In the genomic region with DNA sequence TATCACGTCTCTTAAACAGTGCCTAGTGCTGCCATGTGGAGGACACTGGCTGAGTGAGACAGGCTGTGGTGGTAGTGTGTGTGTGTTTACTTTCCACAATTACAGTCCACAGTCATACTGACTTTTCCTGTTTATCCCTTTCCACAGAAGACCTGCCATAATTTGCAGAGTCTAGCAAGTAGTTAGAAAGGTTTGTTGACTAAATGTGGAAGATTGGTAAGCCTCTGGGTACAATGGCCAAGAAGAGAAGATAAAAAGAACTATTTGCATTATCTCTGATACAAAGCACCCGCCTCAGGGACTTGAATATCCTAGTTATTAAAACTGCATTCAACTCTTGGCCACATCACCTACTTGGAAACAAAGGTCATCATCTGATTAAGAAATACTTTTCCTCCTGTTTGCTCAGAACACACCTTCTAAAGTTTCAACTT, we compare ENCODE assay signal across 25 cellular contexts.
A peak's percentile ranks its signal among the peaks of the same experiment; 100 is the strongest.
DNase-seq lines count a peak whose midpoint lies in the region; ATAC-seq, FAIRE-seq and TF ChIP-seq lines count a peak whose summit lies in the region.
"Had no signal": no experiment of that assay in that cellular context is flagged by ENCODE, and none has a peak within 500 bp of the region (broad histone marks: within the 10 kb centered on the region; RNA-seq: fewer than 3 reads in every experiment).

No MANE protein-coding gene starts in this region.

- no peak overlapping the region for H3K4me3 Mint-ChIP-seq in T-helper 17 cell
- H3K4me3 Mint-ChIP-seq in activated T-cell treated with anti-CD3 and anti-CD28 coated beads, Interleukin-2, amount 50 U/mL, for 4 hours, result no peak overlapping the region
- H3K4me3 Mint-ChIP-seq: activated CD4-positive, alpha-beta memory T cell treated with anti-CD3 and anti-CD28 coated beads, Interleukin-2, amount 10 ng/mL, durations not matched to agents 7 days and 5 days; activated naive CD4-positive, alpha-beta T cell treated with anti-CD3 and anti-CD28 coated beads for 36 hours; CD4-positive, alpha-beta memory T cell; central memory CD8-positive, alpha-beta T cell; natural killer cell treated with Interleukin-12 subunit alpha and Interleukin-12 subunit beta and Interleukin-15 and Interleukin-18, amount 100 ng/mL, for 72 hours; stimulated activated naive CD8-positive, alpha-beta T cell treated with anti-CD3 and anti-CD28 coated beads, Interleukin-15, Interleukin-2, amounts not matched to agents 100 ng/mL and 50 ng/mL, for 24 hours had no signal

- H3K36me3 ChIP-seq in bronchial epithelial cell (ENCODE audit: control insufficient read depth, insufficient read depth, low read length) (no peaks in the 10 kb centered on the region), mucosa of rectum (ENCODE audit: control insufficient read depth in 2 of 2, insufficient read depth in 2 of 2, low read length in 2 of 2) (no peaks in the 10 kb centered on the region)
- H3K36me3 ChIP-seq: prostate gland, upper lobe of right lung had no signal

- FAIRE-seq in bronchial epithelial cell (lab: Jason Lieb, UNC), result peak; percentile 40
- FAIRE-seq: GM12891, GM19239, H1 had no signal

- peaks cover 3% of the 10 kb centered on the region for H3K4me1 Mint-ChIP-seq in T-helper 17 cell
- peaks cover 3% of the 10 kb centered on the region for H3K4me1 Mint-ChIP-seq in activated T-cell treated with anti-CD3 and anti-CD28 coated beads, Interleukin-2, amount 50 U/mL, for 4 hours (ENCODE audit: low read depth)
- H3K4me1 Mint-ChIP-seq: central memory CD8-positive, alpha-beta T cell had no signal

- H3K9ac ChIP-seq in mucosa of rectum (ENCODE audit: low read depth in 1 of 2, low read length in 2 of 2), result no peak overlapping the region
- H3K9ac ChIP-seq: SK-N-SH had no signal

- peaks cover 2% of the 10 kb centered on the region for H3K9me3 Mint-ChIP-seq in activated T-cell treated with anti-CD3 and anti-CD28 coated beads, Interleukin-2, amount 50 U/mL, for 4 hours
- H3K9me3 Mint-ChIP-seq: activated CD4-positive, alpha-beta memory T cell treated with anti-CD3 and anti-CD28 coated beads, Interleukin-2, amount 10 ng/mL, durations not matched to agents 7 days and 5 days; central memory CD8-positive, alpha-beta T cell; natural killer cell treated with Interleukin-12 subunit alpha and Interleukin-12 subunit beta and Interleukin-15 and Interleukin-18, amount 100 ng/mL, for 72 hours had no signal

- TF ChIP-seq POLR2A in GM18505 (IDR thresholded peaks at IDR 0.05; ENCODE audit: borderline replicate concordance, extremely low read depth, insufficient read depth, insufficient read length), result no peak

- no peaks in the 10 kb centered on the region for H3K27me3 Mint-ChIP-seq in T-helper 17 cell
- H3K27me3 Mint-ChIP-seq in activated T-cell treated with anti-CD3 and anti-CD28 coated beads, Interleukin-2, amount 50 U/mL, for 4 hours (ENCODE audit: low read depth), result no peaks in the 10 kb centered on the region
- H3K27me3 Mint-ChIP-seq: activated CD4-positive, alpha-beta memory T cell treated with anti-CD3 and anti-CD28 coated beads, Interleukin-2, amount 10 ng/mL, durations not matched to agents 7 days and 5 days; stimulated activated naive CD8-positive, alpha-beta T cell treated with anti-CD3 and anti-CD28 coated beads, Interleukin-15, Interleukin-2, amounts not matched to agents 100 ng/mL and 50 ng/mL, for 24 hours had no signal

- no peak overlapping the region for H3K27ac Mint-ChIP-seq in T-helper 17 cell
- H3K27ac Mint-ChIP-seq: activated CD4-positive, alpha-beta memory T cell treated with anti-CD3 and anti-CD28 coated beads, Interleukin-2, amount 10 ng/mL, durations not matched to agents 7 days and 5 days; activated naive CD4-positive, alpha-beta T cell treated with anti-CD3 and anti-CD28 coated beads for 36 hours; CD4-positive, alpha-beta memory T cell; natural killer cell treated with Interleukin-12 subunit alpha and Interleukin-12 subunit beta and Interleukin-15 and Interleukin-18, amount 100 ng/mL, for 72 hours; stimulated activated naive CD8-positive, alpha-beta T cell treated with anti-CD3 and anti-CD28 coated beads, Interleukin-15, Interleukin-2, amounts not matched to agents 100 ng/mL and 50 ng/mL, for 24 hours had no signal

- no peak overlapping the region for H3K4me3 ChIP-seq in bronchial epithelial cell (ENCODE audit: low read depth, low read length)
- peak overlapping the region in 1 of 2 donors; percentile 6 for H3K4me3 ChIP-seq in mucosa of rectum (ENCODE audit: low read length in 2 of 2)
- H3K4me3 ChIP-seq: prostate gland, smooth muscle cell, upper lobe of right lung had no signal

- peaks cover 0 to 9% of the 10 kb centered on the region in 2 donors for H3K4me1 ChIP-seq in mucosa of rectum (ENCODE audit: control insufficient read depth in 2 of 2, insufficient read depth in 2 of 2, low read length in 2 of 2)
- H3K4me1 ChIP-seq: prostate gland, upper lobe of right lung had no signal

- no peak for TF ChIP-seq CTCF in bronchial epithelial cell (IDR thresholded peaks at IDR 0.05; ENCODE audit: insufficient read depth, low read length, severe bottlenecking)

- DNase-seq in DMS153 (lab: John Stamatoyannopoulos, UW), result peak; percentile 77
- peak; percentile 22 to 45 for DNase-seq in NCI-H1930 (lab: John Stamatoyannopoulos, UW)
- DNase-seq in bronchial epithelial cell (ENCODE audit: low read depth), result peak; percentile 62
- DNase-seq in T-helper 17 cell, result no peak
- no peak for DNase-seq in activated T-cell treated with anti-CD3 and anti-CD28 coated beads, Interleukin-2, amount 50 U/mL, for 4 hours
- DNase-seq: activated CD4-positive, alpha-beta memory T cell treated with anti-CD3 and anti-CD28 coated beads, Interleukin-2, amount 10 ng/mL, durations not matched to agents 7 days and 5 days; activated CD4-positive, CD25-positive, alpha-beta regulatory T cell; activated naive CD4-positive, alpha-beta T cell treated with anti-CD3 and anti-CD28 coated beads for 36 hours; CD4-positive, alpha-beta memory T cell; DMS79 treated with DMSO at 0.1 percent for 48 hours; NCI-H2171 treated with DMSO at 0.1 percent for 48 hours; SK-N-SH; stimulated activated CD4-positive, alpha-beta T cell treated with anti-CD3 and anti-CD28 coated beads, Interleukin-2, amount 100 ng/mL, for 48 hours; upper lobe of right lung had no signal

- H3K27me3 ChIP-seq in bronchial epithelial cell (ENCODE audit: control insufficient read depth, insufficient read depth, low read length) (no peaks in the 10 kb centered on the region), mucosa of rectum (ENCODE audit: control insufficient read depth in 2 of 2, insufficient read depth in 2 of 2, low read length in 2 of 2) (no peaks in the 10 kb centered on the region)
- H3K27me3 ChIP-seq: upper lobe of right lung had no signal

- H3K36me3 Mint-ChIP-seq in T-helper 17 cell (ENCODE audit: low read depth), result no peaks in the 10 kb centered on the region
- no peaks in the 10 kb centered on the region for H3K36me3 Mint-ChIP-seq in activated T-cell treated with anti-CD3 and anti-CD28 coated beads, Interleukin-2, amount 50 U/mL, for 4 hours (ENCODE audit: insufficient read depth)
- H3K36me3 Mint-ChIP-seq: natural killer cell treated with Interleukin-12 subunit alpha and Interleukin-12 subunit beta and Interleukin-15 and Interleukin-18, amount 100 ng/mL, for 72 hours had no signal

- ATAC-seq in T-helper 17 cell (no peak), GM18505 (IDR thresholded peaks at IDR 0.05; ENCODE audit: unreplicated experiment) (no peak), GM21447 (IDR thresholded peaks at IDR 0.05; ENCODE audit: unreplicated experiment) (no peak)
- no peak for ATAC-seq in activated T-cell treated with anti-CD3 and anti-CD28 coated beads, Interleukin-2, amount 50 U/mL, for 4 hours
- ATAC-seq: natural killer cell treated with Interleukin-12 subunit alpha and Interleukin-12 subunit beta and Interleukin-15 and Interleukin-18, amount 100 ng/mL, for 72 hours; upper lobe of right lung had no signal

- no peaks in the 10 kb centered on the region for H3K9me3 ChIP-seq in mucosa of rectum (ENCODE audit: control insufficient read depth in 2 of 2, low read length in 2 of 2)
- H3K9me3 ChIP-seq in T-helper 17 cell (ENCODE audit: control insufficient read depth, low read length, poor library complexity, severe bottlenecking), result no peaks in the 10 kb centered on the region
- H3K9me3 ChIP-seq: prostate gland, SK-N-SH, upper lobe of right lung had no signal

- H3K27ac ChIP-seq in mucosa of rectum (ENCODE audit: low read depth in 2 of 2, low read length in 2 of 2), result peak overlapping the region; percentile 3 to 16
- H3K27ac ChIP-seq: prostate gland, upper lobe of right lung had no signal

Comparison
In these comparisons a context has a peak if more than half of its experiments do, and no peak if none do; other contexts are left out.
1. DNase-seq: peak in DMS153 (single experiment), NCI-H1930 (2 of 2) and bronchial epithelial cell (single experiment); none in T-helper 17 cell (0 of 3) and activated T-cell treated with anti-CD3 and anti-CD28 coated beads, Interleukin-2, amount 50 U/mL, for 4 hours (single experiment).